In genomic region chr16:1884155-1884760, GRCh38 we compare ENCODE assay signal across 10 cellular contexts. TPM values are rescaled to one million over a fixed set of nuclear protein-coding genes. Genes with fewer than 3 reads are reported as not detected.
DNase-seq lines count a peak whose midpoint lies in the region; ATAC-seq and TF ChIP-seq lines count a peak whose summit lies in the region.
"Had no signal": no experiment of that assay in that cellular context is flagged by ENCODE, and none has a peak within 500 bp of the region (broad histone marks: within the 10 kb centered on the region; RNA-seq: fewer than 3 reads in every experiment).

No MANE protein-coding gene starts in this region.

- H3K27ac Mint-ChIP-seq in activated naive CD4-positive, alpha-beta T cell treated with anti-CD3 and anti-CD28 coated beads for 36 hours: no peak overlapping the region
- no peak overlapping the region for H3K27ac Mint-ChIP-seq in endodermal cell
- H3K27ac Mint-ChIP-seq in effector memory CD8-positive, alpha-beta T cell: no peak overlapping the region

- H3K4me3 ChIP-seq in endodermal cell (ENCODE audit: low read length) (no peak overlapping the region), smooth muscle cell (no peak overlapping the region)

- H3K9me3 ChIP-seq in endodermal cell (ENCODE audit: control insufficient read depth, low read length) (no peaks in the 10 kb centered on the region), smooth muscle cell (replicated peaks; ENCODE audit: low read depth) (no peaks in the 10 kb centered on the region)
- H3K9me3 ChIP-seq: Caco-2 had no signal

- ATAC-seq in effector memory CD8-positive, alpha-beta T cell (replicated peaks): no peak

- no peaks in the 10 kb centered on the region for H3K79me2 ChIP-seq in smooth muscle cell (ENCODE audit: low read depth)

- no peaks in the 10 kb centered on the region for H3K9me3 Mint-ChIP-seq in activated naive CD4-positive, alpha-beta T cell treated with anti-CD3 and anti-CD28 coated beads for 36 hours
- peaks cover 2% of the 10 kb centered on the region for H3K9me3 Mint-ChIP-seq in endodermal cell
- no peaks in the 10 kb centered on the region for H3K9me3 Mint-ChIP-seq in effector memory CD8-positive, alpha-beta T cell

- H3K36me3 Mint-ChIP-seq in activated naive CD4-positive, alpha-beta T cell treated with anti-CD3 and anti-CD28 coated beads for 36 hours (ENCODE audit: low read depth): no peaks in the 10 kb centered on the region
- H3K36me3 Mint-ChIP-seq in endodermal cell (ENCODE audit: low read depth): no peaks in the 10 kb centered on the region
- H3K36me3 Mint-ChIP-seq in effector memory CD8-positive, alpha-beta T cell (ENCODE audit: insufficient read depth): no peaks in the 10 kb centered on the region

- intact Hi-C loops in activated naive CD4-positive, alpha-beta T cell treated with anti-CD3 and anti-CD28 coated beads for 36 hours (cut with micrococcal nuclease): no loop called here

- CTCF ChIA-PET in activated naive CD4-positive, alpha-beta T cell treated with anti-CD3 and anti-CD28 coated beads for 36 hours (lab: Charles Lee): interaction anchor here (0.6 to 0.9 kb wide), 2 partner anchors 39 to 194 kb away, joined by 3 read pairs; no protein-coding TSS in a partner anchor

- no peak overlapping the region for H3K9ac ChIP-seq in endodermal cell (ENCODE audit: extremely low read depth, low read length, poor library complexity, severe bottlenecking)
- H3K9ac ChIP-seq in smooth muscle cell (ENCODE audit: low read depth): no peak overlapping the region

- H3K36me3 ChIP-seq in endodermal cell (ENCODE audit: control insufficient read depth, insufficient read depth, low read length) (no peaks in the 10 kb centered on the region), smooth muscle cell (ENCODE audit: low read depth) (no peaks in the 10 kb centered on the region)

- H3K4me1 ChIP-seq in endodermal cell (ENCODE audit: control insufficient read depth, insufficient read depth, low read length): no peaks in the 10 kb centered on the region
- no peaks in the 10 kb centered on the region for H3K4me1 ChIP-seq in smooth muscle cell (ENCODE audit: low read depth)
- H3K4me1 ChIP-seq: Caco-2 had no signal

- H3K4me1 Mint-ChIP-seq in activated naive CD4-positive, alpha-beta T cell treated with anti-CD3 and anti-CD28 coated beads for 36 hours (ENCODE audit: low read depth): no peaks in the 10 kb centered on the region
- H3K4me1 Mint-ChIP-seq in endodermal cell: no peaks in the 10 kb centered on the region
- H3K4me1 Mint-ChIP-seq in effector memory CD8-positive, alpha-beta T cell (ENCODE audit: low read depth in 2 of 2): no peaks in the 10 kb centered on the region

- peak; percentile 57 for TF ChIP-seq CTCF in endodermal cell (conservative IDR thresholded peaks at IDR 0.05)
- TF ChIP-seq CTCF in smooth muscle cell (IDR thresholded peaks at IDR 0.05; ENCODE audit: borderline replicate concordance, insufficient read depth, poor library complexity, severe bottlenecking): peak; percentile 12

- no peak overlapping the region for H3K4me3 Mint-ChIP-seq in activated naive CD4-positive, alpha-beta T cell treated with anti-CD3 and anti-CD28 coated beads for 36 hours
- H3K4me3 Mint-ChIP-seq in endodermal cell: no peak overlapping the region
- H3K4me3 Mint-ChIP-seq in effector memory CD8-positive, alpha-beta T cell: no peak overlapping the region

- peaks cover 6% of the 10 kb centered on the region for H3K27me3 Mint-ChIP-seq in activated naive CD4-positive, alpha-beta T cell treated with anti-CD3 and anti-CD28 coated beads for 36 hours (ENCODE audit: low read depth)
- H3K27me3 Mint-ChIP-seq in endodermal cell (ENCODE audit: insufficient read depth): peaks cover 4% of the 10 kb centered on the region
- peaks cover 13 to 34% of the 10 kb centered on the region in 2 donors for H3K27me3 Mint-ChIP-seq in effector memory CD8-positive, alpha-beta T cell

- H2AFZ ChIP-seq in smooth muscle cell (ENCODE audit: low read depth): no peak overlapping the region

- WGBS in endodermal cell (ENCODE audit: insufficient coverage in 1 of 2, insufficient read length in 1 of 2), 2 experiments: 76 to 77% methylated on average over 9 to 12 of the region's 13 CpGs
- WGBS in smooth muscle cell (ENCODE audit: low lambda C conversion rate): 70% methylated on average over 13 of the region's 13 CpGs

- H3K27me3 ChIP-seq in endodermal cell (ENCODE audit: control insufficient read depth, insufficient read depth, low read length, poor library complexity, severe bottlenecking) (no peaks in the 10 kb centered on the region), smooth muscle cell (ENCODE audit: low read depth) (no peaks in the 10 kb centered on the region)

- H3F3A ChIP-seq in smooth muscle cell (ENCODE audit: low read depth): no peaks in the 10 kb centered on the region

- H3K27ac ChIP-seq in endodermal cell (ENCODE audit: low read depth, low read length): no peak overlapping the region
- no peak overlapping the region for H3K27ac ChIP-seq in smooth muscle cell (ENCODE audit: low read depth)
- H3K27ac ChIP-seq: VCaP had no signal

- H4K20me1 ChIP-seq in smooth muscle cell (ENCODE audit: low read depth): no peaks in the 10 kb centered on the region

- DNase-seq in activated naive CD4-positive, alpha-beta T cell treated with anti-CD3 and anti-CD28 coated beads for 36 hours: peak; percentile 14
- DNase-seq in activated naive CD4-positive, alpha-beta T cell (lab: John Stamatoyannopoulos, UW): no peak
- DNase-seq in NOMO-1 treated with DMSO at 0.1 percent for 48 hours (lab: John Stamatoyannopoulos, UW; ENCODE audit: unreplicated experiment) (peak; percentile 93), endodermal cell (no peak), smooth muscle cell (lab: John Stamatoyannopoulos, UW; ENCODE audit: unreplicated experiment) (no peak), epidermal melanocyte (ENCODE audit: insufficient read length, low spot score) (no peak)
- DNase-seq in effector memory CD8-positive, alpha-beta T cell: no peak
- DNase-seq in activated CD4-positive, CD25-positive, alpha-beta regulatory T cell treated with anti-CD3 and anti-CD28 coated beads, Interleukin-2, amount 50 U/mL, for 72 hours: no peak

- no peak overlapping the region for H3K4me2 ChIP-seq in smooth muscle cell

RNA-seq across cellular contexts. Expression of gene MEIOB, which starts 12.3 kb away (rescaled TPM):
- total RNA-seq in activated naive CD4-positive, alpha-beta T cell treated with anti-CD3 and anti-CD28 coated beads for 36 hours: under 1 TPM; 0.52 to 0.76 TPM
- total RNA-seq in endodermal cell (not detected), smooth muscle cell (0.18 and 0.22 TPM in 2 replicates)
- 0.46 TPM for polyA plus RNA-seq in endodermal cell (2013, experiment 1 of 2)
- polyA plus RNA-seq in endodermal cell (2013, experiment 2 of 2): 0.41 TPM
- 1.7 TPM in 1 of 2 replicates, not detected in the other for polyA plus RNA-seq in smooth muscle cell
- total RNA-seq: Caco-2 had no signal

RNA-seq across cellular contexts. Expression of gene HS3ST6, which starts 34.0 kb away (rescaled TPM):
- not detected for total RNA-seq in activated naive CD4-positive, alpha-beta T cell treated with anti-CD3 and anti-CD28 coated beads for 36 hours
- not detected for total RNA-seq in endodermal cell
- polyA plus RNA-seq in endodermal cell (2013, experiment 1 of 2): not detected
- polyA plus RNA-seq in endodermal cell (2013, experiment 2 of 2): not detected
- not detected in 2 replicates for total RNA-seq in smooth muscle cell
- polyA plus RNA-seq in smooth muscle cell: not detected in 2 replicates
- total RNA-seq: Caco-2 had no signal

RNA-seq across cellular contexts. Expression of gene FAHD1, which starts 57.3 kb away (rescaled TPM):
- total RNA-seq in activated naive CD4-positive, alpha-beta T cell treated with anti-CD3 and anti-CD28 coated beads for 36 hours: 1 to 10 TPM; 6.0 to 7.3 TPM
- total RNA-seq in endodermal cell: 10 to 100 TPM; 16.6 to 16.9 TPM
- polyA plus RNA-seq in endodermal cell (2013, experiment 1 of 2): 18.2 TPM
- polyA plus RNA-seq in endodermal cell (2013, experiment 2 of 2): 15.9 TPM
- total RNA-seq in smooth muscle cell: 25.0 and 32.4 TPM in 2 replicates
- 32.4 and 32.8 TPM in 2 replicates for polyA plus RNA-seq in smooth muscle cell

RNA-seq across cellular contexts. Expression of gene HAGH, which starts 57.6 kb away (rescaled TPM):
- 10 to 100 TPM; 29.9 to 30.1 TPM for total RNA-seq in activated naive CD4-positive, alpha-beta T cell treated with anti-CD3 and anti-CD28 coated beads for 36 hours
- total RNA-seq in endodermal cell: 10 to 100 TPM; 47.8 to 52.9 TPM
- 39.2 TPM for polyA plus RNA-seq in endodermal cell (2013, experiment 1 of 2)
- polyA plus RNA-seq in endodermal cell (2013, experiment 2 of 2): 45.9 TPM
- 20.7 and 20.9 TPM in 2 replicates for total RNA-seq in smooth muscle cell
- 42.6 and 43.0 TPM in 2 replicates for polyA plus RNA-seq in smooth muscle cell

RNA-seq across cellular contexts. Expression of gene MSRB1, which starts 58.7 kb away (rescaled TPM):
- 10 to 100 TPM in 1 of 2 experiments, 1 to 10 TPM in 1; 8.5 to 11.0 TPM for total RNA-seq in activated naive CD4-positive, alpha-beta T cell treated with anti-CD3 and anti-CD28 coated beads for 36 hours
- total RNA-seq in endodermal cell (10 to 100 TPM; 20.6 to 23.5 TPM), smooth muscle cell (9.4 and 9.9 TPM in 2 replicates)
- 21.5 TPM for polyA plus RNA-seq in endodermal cell (2013, experiment 1 of 2)
- 19.3 TPM for polyA plus RNA-seq in endodermal cell (2013, experiment 2 of 2)
- polyA plus RNA-seq in smooth muscle cell: 21.8 TPM in 2 replicates

Comparison
In these comparisons a context has a peak if more than half of its experiments do, and no peak if none do; other contexts are left out.
1. DNase-seq: peak in activated naive CD4-positive, alpha-beta T cell treated with anti-CD3 and anti-CD28 coated beads for 36 hours (single experiment) and NOMO-1 treated with DMSO at 0.1 percent for 48 hours (single experiment); none in activated naive CD4-positive, alpha-beta T cell (0 of 4), endodermal cell (single experiment), smooth muscle cell (single experiment), effector memory CD8-positive, alpha-beta T cell (0 of 3), activated CD4-positive, CD25-positive, alpha-beta regulatory T cell treated with anti-CD3 and anti-CD28 coated beads, Interleukin-2, amount 50 U/mL, for 72 hours (single experiment) and epidermal melanocyte (single experiment).